ENCODE assay signal across 26 cellular contexts in the genomic region with DNA sequence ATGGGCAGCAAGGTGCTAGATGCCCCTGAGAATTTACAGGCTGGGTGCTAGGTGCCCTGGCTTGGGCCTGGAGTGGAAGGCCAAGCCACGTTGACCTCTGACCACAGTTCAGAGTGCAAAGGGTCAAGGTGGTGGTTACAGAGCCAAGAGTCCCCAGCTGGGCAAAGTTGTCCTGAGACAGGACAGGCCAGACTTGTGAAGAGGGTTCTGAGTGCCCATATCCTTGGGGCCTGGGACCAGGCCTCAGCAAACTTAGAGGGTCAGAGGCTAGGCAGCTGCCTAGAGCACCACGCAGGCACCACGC.
"Had no signal": no experiment of that assay in that cellular context is flagged by ENCODE, and none has a peak within 500 bp of the region (broad histone marks: within the 10 kb centered on the region; RNA-seq: fewer than 3 reads in every experiment).

No MANE protein-coding gene starts in this region.

- H3K27me3 ChIP-seq: gastroesophageal sphincter, neutrophil, ovary, sigmoid colon, stomach, thyroid gland, upper lobe of left lung had no signal

- H3K27ac ChIP-seq: gastroesophageal sphincter, lower lobe of right lung, neutrophil, sigmoid colon, upper lobe of left lung had no signal

- FAIRE-seq: endothelial cell of umbilical vein, small intestine, TTC549 had no signal

- H3K9me3 ChIP-seq: gastroesophageal sphincter, lower lobe of right lung, neutrophil, ovary, sigmoid colon, stomach, thyroid gland, upper lobe of left lung had no signal

- H3K4me1 ChIP-seq: lower lobe of right lung, thyroid gland had no signal

- H3K4me3 ChIP-seq: gastroesophageal sphincter, lower lobe of right lung, ovary, sigmoid colon, stomach, thyroid gland, upper lobe of left lung had no signal

- H3K36me3 ChIP-seq: neutrophil, ovary had no signal

- DNase-seq: activated CD4-positive, alpha-beta memory T cell treated with anti-CD3 and anti-CD28 coated beads for 36 hours; activated CD4-positive, alpha-beta T cell treated with anti-CD3 and anti-CD28 coated beads, Interleukin-2, amount 10 ng/mL, durations not matched to agents 24 days and 14 days; activated CD4-positive, CD25-positive, alpha-beta regulatory T cell treated with anti-CD3 and anti-CD28 coated beads, Interleukin-2, amount 50 U/mL, for 72 hours; activated CD8-positive, alpha-beta memory T cell treated with anti-CD3 and anti-CD28 coated beads, Interleukin-2, amount 50 U/mL, for 4 hours; activated gamma-delta T cell; activated naive CD4-positive, alpha-beta T cell treated with anti-CD3 and anti-CD28 coated beads, Interleukin-2, amount 10 ng/mL, durations not matched to agents 7 days and 5 days; activated T-cell treated with anti-CD3 and anti-CD28 coated beads, Interleukin-2, amount 50 U/mL, for 1 hour; amygdala; central memory CD4-positive, alpha-beta T cell; hypothalamus; lower lobe of right lung; mesenchymal stem cell; sigmoid colon; stimulated activated CD4-positive, alpha-beta T cell treated with anti-CD3 and anti-CD28 coated beads, Interleukin-4, amount 100 ng/mL, for 4 hours; stimulated activated CD8-positive, alpha-beta memory T cell treated with anti-CD3 and anti-CD28 coated beads, Interleukin-4, amount 100 ng/mL, for 48 hours; thyroid gland; upper lobe of left lung had no signal

- ATAC-seq: gastroesophageal sphincter; lower lobe of right lung; natural killer cell treated with Interleukin-12 subunit alpha and Interleukin-12 subunit beta and Interleukin-15 and Interleukin-18, amount 100 ng/mL, for 72 hours; stimulated activated memory B cell treated with anti-CD40 and anti-IgM and Interleukin-4, amounts not matched to agents 10 μg/mL and 1 μg/mL and 100 μg/mL, for 72 hours had no signal
